11 cellular contexts compared by ENCODE assay signal in the genomic region with DNA sequence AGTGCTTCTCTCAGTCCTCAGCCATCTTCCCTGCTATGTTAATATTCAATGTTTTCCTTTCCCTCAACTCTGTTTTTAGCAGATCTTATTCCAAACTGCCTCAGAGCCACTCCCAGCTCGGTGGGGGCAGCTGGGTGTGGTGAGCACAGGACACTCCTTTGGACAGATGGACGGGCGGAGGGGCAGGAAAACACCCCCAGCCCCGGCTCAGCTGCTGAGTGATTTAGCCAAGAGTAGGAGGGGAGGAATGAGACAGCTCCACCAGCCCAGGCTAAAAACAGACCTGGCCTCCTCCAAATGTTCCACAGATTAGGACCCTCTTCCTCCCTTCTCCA.
DNase-seq lines count a peak whose midpoint lies in the region; ATAC-seq, FAIRE-seq and TF ChIP-seq lines count a peak whose summit lies in the region.
"Had no signal": no experiment of that assay in that cellular context is flagged by ENCODE, and none has a peak within 500 bp of the region (broad histone marks: within the 10 kb centered on the region; RNA-seq: fewer than 3 reads in every experiment).

No MANE protein-coding gene starts in this region.

- no peaks in the 10 kb centered on the region for H4K20me1 ChIP-seq in astrocyte (ENCODE audit: insufficient read depth, low read length)

- no peaks in the 10 kb centered on the region for H3K9me3 ChIP-seq in astrocyte (ENCODE audit: insufficient read depth, low read depth, low read length)
- H3K9me3 ChIP-seq: stomach had no signal

- H3K79me2 ChIP-seq in astrocyte (ENCODE audit: insufficient read depth, low read length) = no peaks in the 10 kb centered on the region

- peaks cover 29% of the 10 kb centered on the region for H3K4me1 Mint-ChIP-seq in astrocyte (ENCODE audit: low read depth, unreplicated experiment)
- H3K4me1 Mint-ChIP-seq in nephron = peaks cover 52% of the 10 kb centered on the region

- peaks cover 26% of the 10 kb centered on the region for H3K4me1 ChIP-seq in astrocyte (ENCODE audit: insufficient read depth, low read length)
- H3K4me1 ChIP-seq: stomach had no signal

- H3K4me3 ChIP-seq in astrocyte (ENCODE audit: insufficient read depth, low read depth, low read length) = no peak overlapping the region
- H3K4me3 ChIP-seq: stomach had no signal

- peak overlapping the region; percentile 41 for H3K4me3 Mint-ChIP-seq in astrocyte (ENCODE audit: unreplicated experiment)
- H3K4me3 Mint-ChIP-seq in nephron = peak overlapping the region; percentile 50 to 75 (median 52)
- H3K4me3 Mint-ChIP-seq: IgD-negative memory B cell had no signal

- no peaks in the 10 kb centered on the region for H3K36me3 Mint-ChIP-seq in astrocyte (ENCODE audit: low read depth, unreplicated experiment)
- no peaks in the 10 kb centered on the region for H3K36me3 Mint-ChIP-seq in nephron (ENCODE audit: low read depth)

- ATAC-seq in HG02840 (IDR thresholded peaks at IDR 0.05; ENCODE audit: low FRiP score, unreplicated experiment) (no peak), HG03025 (IDR thresholded peaks at IDR 0.05; ENCODE audit: low FRiP score, unreplicated experiment) (no peak)

- no peak for FAIRE-seq in astrocyte (lab: Jason Lieb, UNC)

- peak overlapping the region; percentile 52 for H3K9ac ChIP-seq in astrocyte (ENCODE audit: low read length)

- DNase-seq in DMS 273 treated with DMSO at 0.1 percent for 48 hours (lab: John Stamatoyannopoulos, UW) (peak; percentile 94), NCI-H1694 (lab: John Stamatoyannopoulos, UW) (peak; percentile 91), astrocyte (ENCODE audit: low read depth) (no peak), SKM-1 (lab: John Stamatoyannopoulos, UW; ENCODE audit: unreplicated experiment) (no peak)
- no peak for DNase-seq in activated CD4-positive, alpha-beta T cell treated with anti-CD3 and anti-CD28 coated beads, Interleukin-2, amount 50 U/mL, for 48 hours
- DNase-seq: stimulated activated CD4-positive, alpha-beta T cell treated with anti-CD3 and anti-CD28 coated beads, Interleukin-12 subunit alpha, Interleukin-12 subunit beta, amount 100 ng/mL, for 4 hours; stomach had no signal

- H3K36me3 ChIP-seq in astrocyte (ENCODE audit: insufficient read depth, low read length) = no peaks in the 10 kb centered on the region
- H3K36me3 ChIP-seq: stomach had no signal

- TF ChIP-seq CTCF in astrocyte (IDR thresholded peaks at IDR 0.05; ENCODE audit: insufficient read depth, low read depth, low read length) (no peak), nephron (IDR thresholded peaks at IDR 0.05; ENCODE audit: unreplicated experiment in 3 of 3) (no peak)

- H3K27ac Mint-ChIP-seq in astrocyte (ENCODE audit: unreplicated experiment) (peak overlapping the region; percentile 91), nephron (peak overlapping the region; percentile 75 to 90 (median 79))
- H3K27ac Mint-ChIP-seq: IgD-negative memory B cell had no signal

- no peaks in the 10 kb centered on the region for H3K27me3 ChIP-seq in astrocyte (ENCODE audit: insufficient read depth, low read length)
- H3K27me3 ChIP-seq: stomach had no signal

- no peak overlapping the region for H3K4me2 ChIP-seq in astrocyte (ENCODE audit: low read length)

- H3K9me3 Mint-ChIP-seq in astrocyte (ENCODE audit: unreplicated experiment) (no peaks in the 10 kb centered on the region), nephron (no peaks in the 10 kb centered on the region)
- H3K9me3 Mint-ChIP-seq: IgD-negative memory B cell had no signal

- H2AFZ ChIP-seq in astrocyte (ENCODE audit: low read depth, low read length) = peak overlapping the region; percentile 64

- no peaks in the 10 kb centered on the region for H3K27me3 Mint-ChIP-seq in astrocyte (ENCODE audit: low read depth, unreplicated experiment)
- H3K27me3 Mint-ChIP-seq in nephron (ENCODE audit: low read depth) = no peaks in the 10 kb centered on the region
- H3K27me3 Mint-ChIP-seq: IgD-negative memory B cell had no signal

- peak overlapping the region; percentile 11 for H3K27ac ChIP-seq in astrocyte (ENCODE audit: low read depth, low read length)
- H3K27ac ChIP-seq: stomach had no signal

Comparison
In these comparisons a context has a peak if more than half of its experiments do, and no peak if none do; other contexts are left out.
1. DNase-seq: peak in DMS 273 treated with DMSO at 0.1 percent for 48 hours (single experiment) and NCI-H1694 (single experiment); none in astrocyte (single experiment), SKM-1 (single experiment) and activated CD4-positive, alpha-beta T cell treated with anti-CD3 and anti-CD28 coated beads, Interleukin-2, amount 50 U/mL, for 48 hours (0 of 2).